In the genomic region with DNA sequence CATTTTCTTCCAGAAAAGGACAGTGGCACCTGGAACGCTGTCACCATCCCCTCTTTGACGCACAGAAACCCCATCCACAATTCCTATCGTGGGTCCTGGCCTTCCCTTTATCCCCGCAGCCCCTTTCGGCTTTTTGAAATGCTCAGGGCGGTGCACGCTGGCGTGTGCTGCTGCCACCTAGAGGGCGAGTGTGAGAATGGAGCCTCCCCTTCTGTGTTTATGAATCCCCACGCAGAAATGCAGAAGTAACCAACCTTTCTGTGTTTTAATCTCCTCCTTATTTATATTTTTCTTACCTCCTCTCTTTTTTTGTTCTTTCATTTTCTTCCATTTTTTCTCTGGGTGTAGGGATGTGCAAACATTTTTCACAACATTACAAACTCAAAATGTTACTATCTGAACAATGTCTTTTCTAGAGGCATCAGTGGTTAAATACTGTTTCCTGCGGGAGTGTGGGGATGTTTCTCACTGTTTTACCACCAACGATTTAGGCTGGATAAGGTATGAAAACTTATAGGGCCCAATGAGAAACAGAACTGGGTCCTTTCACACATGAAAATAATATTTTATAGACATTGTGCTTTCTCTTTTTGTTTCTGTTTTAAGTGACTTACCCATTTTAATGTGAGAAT, we compare ENCODE assay signal across 1 cellular context.
A peak's percentile ranks its signal among the peaks of the same experiment; 100 is the strongest.
TF ChIP-seq lines count a peak whose summit lies in the region.

No MANE protein-coding gene starts in this region.

TF ChIP-seq in K562, 482 proteins besides CTCF, POLR2A, EP300 and RAD21 (continued from another document):
- TF ChIP-seq, protein P1, sequence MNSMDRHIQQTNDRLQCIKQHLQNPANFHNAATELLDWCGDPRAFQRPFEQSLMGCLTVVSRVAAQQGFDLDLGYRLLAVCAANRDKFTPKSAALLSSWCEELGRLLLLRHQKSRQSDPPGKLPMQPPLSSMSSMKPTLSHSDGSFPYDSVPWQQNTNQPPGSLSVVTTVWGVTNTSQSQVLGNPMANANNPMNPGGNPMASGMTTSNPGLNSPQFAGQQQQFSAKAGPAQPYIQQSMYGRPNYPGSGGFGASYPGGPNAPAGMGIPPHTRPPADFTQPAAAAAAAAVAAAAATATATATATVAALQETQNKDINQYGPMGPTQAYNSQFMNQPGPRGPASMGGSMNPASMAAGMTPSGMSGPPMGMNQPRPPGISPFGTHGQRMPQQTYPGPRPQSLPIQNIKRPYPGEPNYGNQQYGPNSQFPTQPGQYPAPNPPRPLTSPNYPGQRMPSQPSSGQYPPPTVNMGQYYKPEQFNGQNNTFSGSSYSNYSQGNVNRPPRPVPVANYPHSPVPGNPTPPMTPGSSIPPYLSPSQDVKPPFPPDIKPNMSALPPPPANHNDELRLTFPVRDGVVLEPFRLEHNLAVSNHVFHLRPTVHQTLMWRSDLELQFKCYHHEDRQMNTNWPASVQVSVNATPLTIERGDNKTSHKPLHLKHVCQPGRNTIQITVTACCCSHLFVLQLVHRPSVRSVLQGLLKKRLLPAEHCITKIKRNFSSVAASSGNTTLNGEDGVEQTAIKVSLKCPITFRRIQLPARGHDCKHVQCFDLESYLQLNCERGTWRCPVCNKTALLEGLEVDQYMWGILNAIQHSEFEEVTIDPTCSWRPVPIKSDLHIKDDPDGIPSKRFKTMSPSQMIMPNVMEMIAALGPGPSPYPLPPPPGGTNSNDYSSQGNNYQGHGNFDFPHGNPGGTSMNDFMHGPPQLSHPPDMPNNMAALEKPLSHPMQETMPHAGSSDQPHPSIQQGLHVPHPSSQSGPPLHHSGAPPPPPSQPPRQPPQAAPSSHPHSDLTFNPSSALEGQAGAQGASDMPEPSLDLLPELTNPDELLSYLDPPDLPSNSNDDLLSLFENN (IDR thresholded peaks at IDR 0.05; ENCODE audit: low read depth in 2 of 2, low read length in 2 of 2) = no peak
- TF ChIP-seq, protein P2, sequence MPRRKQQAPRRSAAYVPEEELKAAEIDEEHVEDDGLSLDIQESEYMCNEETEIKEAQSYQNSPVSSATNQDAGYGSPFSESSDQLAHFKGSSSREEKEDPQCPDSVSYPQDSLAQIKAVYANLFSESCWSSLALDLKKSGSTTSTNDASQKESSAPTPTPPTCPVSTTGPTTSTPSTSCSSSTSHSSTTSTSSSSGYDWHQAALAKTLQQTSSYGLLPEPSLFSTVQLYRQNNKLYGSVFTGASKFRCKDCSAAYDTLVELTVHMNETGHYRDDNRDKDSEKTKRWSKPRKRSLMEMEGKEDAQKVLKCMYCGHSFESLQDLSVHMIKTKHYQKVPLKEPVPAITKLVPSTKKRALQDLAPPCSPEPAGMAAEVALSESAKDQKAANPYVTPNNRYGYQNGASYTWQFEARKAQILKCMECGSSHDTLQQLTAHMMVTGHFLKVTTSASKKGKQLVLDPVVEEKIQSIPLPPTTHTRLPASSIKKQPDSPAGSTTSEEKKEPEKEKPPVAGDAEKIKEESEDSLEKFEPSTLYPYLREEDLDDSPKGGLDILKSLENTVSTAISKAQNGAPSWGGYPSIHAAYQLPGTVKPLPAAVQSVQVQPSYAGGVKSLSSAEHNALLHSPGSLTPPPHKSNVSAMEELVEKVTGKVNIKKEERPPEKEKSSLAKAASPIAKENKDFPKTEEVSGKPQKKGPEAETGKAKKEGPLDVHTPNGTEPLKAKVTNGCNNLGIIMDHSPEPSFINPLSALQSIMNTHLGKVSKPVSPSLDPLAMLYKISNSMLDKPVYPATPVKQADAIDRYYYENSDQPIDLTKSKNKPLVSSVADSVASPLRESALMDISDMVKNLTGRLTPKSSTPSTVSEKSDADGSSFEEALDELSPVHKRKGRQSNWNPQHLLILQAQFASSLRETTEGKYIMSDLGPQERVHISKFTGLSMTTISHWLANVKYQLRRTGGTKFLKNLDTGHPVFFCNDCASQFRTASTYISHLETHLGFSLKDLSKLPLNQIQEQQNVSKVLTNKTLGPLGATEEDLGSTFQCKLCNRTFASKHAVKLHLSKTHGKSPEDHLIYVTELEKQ (CRISPR knock-in tag; IDR thresholded peaks at IDR 0.05) = no peak
- TF ChIP-seq, protein P3, sequence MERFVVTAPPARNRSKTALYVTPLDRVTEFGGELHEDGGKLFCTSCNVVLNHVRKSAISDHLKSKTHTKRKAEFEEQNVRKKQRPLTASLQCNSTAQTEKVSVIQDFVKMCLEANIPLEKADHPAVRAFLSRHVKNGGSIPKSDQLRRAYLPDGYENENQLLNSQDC (CRISPR knock-in tag; IDR thresholded peaks at IDR 0.05) = no peak
- no peak for TF ChIP-seq ZNF165 (CRISPR knock-in tag; IDR thresholded peaks at IDR 0.05; ENCODE audit: borderline replicate concordance)
- TF ChIP-seq RHOXF2B (CRISPR knock-in tag; conservative IDR thresholded peaks at IDR 0.05) = no peak
- no peak for TF ChIP-seq FOS (IDR thresholded peaks at IDR 0.05; ENCODE audit: extremely low read depth, insufficient read length)
- TF ChIP-seq PTTG1 (tag; IDR thresholded peaks at IDR 0.05; ENCODE audit: low read depth) = no peak
- no peak for TF ChIP-seq NCOA1 (IDR thresholded peaks at IDR 0.05; ENCODE audit: low read depth)
- no peak for TF ChIP-seq MAFG (tag; conservative IDR thresholded peaks at IDR 0.05)
- TF ChIP-seq ZNF324 (CRISPR knock-in tag; IDR thresholded peaks at IDR 0.05) = no peak
- TF ChIP-seq, protein P4, sequence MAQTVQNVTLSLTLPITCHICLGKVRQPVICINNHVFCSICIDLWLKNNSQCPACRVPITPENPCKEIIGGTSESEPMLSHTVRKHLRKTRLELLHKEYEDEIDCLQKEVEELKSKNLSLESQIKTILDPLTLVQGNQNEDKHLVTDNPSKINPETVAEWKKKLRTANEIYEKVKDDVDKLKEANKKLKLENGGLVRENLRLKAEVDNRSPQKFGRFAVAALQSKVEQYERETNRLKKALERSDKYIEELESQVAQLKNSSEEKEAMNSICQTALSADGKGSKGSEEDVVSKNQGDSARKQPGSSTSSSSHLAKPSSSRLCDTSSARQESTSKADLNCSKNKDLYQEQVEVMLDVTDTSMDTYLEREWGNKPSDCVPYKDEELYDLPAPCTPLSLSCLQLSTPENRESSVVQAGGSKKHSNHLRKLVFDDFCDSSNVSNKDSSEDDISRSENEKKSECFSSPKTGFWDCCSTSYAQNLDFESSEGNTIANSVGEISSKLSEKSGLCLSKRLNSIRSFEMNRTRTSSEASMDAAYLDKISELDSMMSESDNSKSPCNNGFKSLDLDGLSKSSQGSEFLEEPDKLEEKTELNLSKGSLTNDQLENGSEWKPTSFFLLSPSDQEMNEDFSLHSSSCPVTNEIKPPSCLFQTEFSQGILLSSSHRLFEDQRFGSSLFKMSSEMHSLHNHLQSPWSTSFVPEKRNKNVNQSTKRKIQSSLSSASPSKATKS (CRISPR knock-in tag; IDR thresholded peaks at IDR 0.05) = no peak
- TF ChIP-seq KDM5B (IDR thresholded peaks at IDR 0.05; ENCODE audit: insufficient replicate concordance, low read depth, low read length) = no peak
- TF ChIP-seq ERF (CRISPR knock-in tag; IDR thresholded peaks at IDR 0.05) = no peak
- TF ChIP-seq TEAD4 (IDR thresholded peaks at IDR 0.05; ENCODE audit: low read length) = 0 out of 2 replicates have a peak, but pooled peaks have one; percentile 20
- no peak for TF ChIP-seq TEAD4 (CRISPR knock-in tag; IDR thresholded peaks at IDR 0.05; ENCODE audit: borderline replicate concordance)
- TF ChIP-seq ZBTB17 (CRISPR knock-in tag; IDR thresholded peaks at IDR 0.05) = no peak
- TF ChIP-seq KDM2B (CRISPR knock-in tag; IDR thresholded peaks at IDR 0.05) = no peak
- TF ChIP-seq ZNF263 (CRISPR knock-in tag; IDR thresholded peaks at IDR 0.05; ENCODE audit: borderline replicate concordance) = no peak
- 0 out of 2 replicates have a peak, but pooled peaks have one; percentile 36 for TF ChIP-seq LCOR (CRISPR knock-in tag; IDR thresholded peaks at IDR 0.05)
- TF ChIP-seq, protein P5, sequence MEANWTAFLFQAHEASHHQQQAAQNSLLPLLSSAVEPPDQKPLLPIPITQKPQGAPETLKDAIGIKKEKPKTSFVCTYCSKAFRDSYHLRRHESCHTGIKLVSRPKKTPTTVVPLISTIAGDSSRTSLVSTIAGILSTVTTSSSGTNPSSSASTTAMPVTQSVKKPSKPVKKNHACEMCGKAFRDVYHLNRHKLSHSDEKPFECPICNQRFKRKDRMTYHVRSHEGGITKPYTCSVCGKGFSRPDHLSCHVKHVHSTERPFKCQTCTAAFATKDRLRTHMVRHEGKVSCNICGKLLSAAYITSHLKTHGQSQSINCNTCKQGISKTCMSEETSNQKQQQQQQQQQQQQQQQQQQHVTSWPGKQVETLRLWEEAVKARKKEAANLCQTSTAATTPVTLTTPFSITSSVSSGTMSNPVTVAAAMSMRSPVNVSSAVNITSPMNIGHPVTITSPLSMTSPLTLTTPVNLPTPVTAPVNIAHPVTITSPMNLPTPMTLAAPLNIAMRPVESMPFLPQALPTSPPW (CRISPR knock-in tag; IDR thresholded peaks at IDR 0.05) = no peak
- TF ChIP-seq RFX1 (IDR thresholded peaks at IDR 0.05) = no peak
- TF ChIP-seq ZNF586 (CRISPR knock-in tag; conservative IDR thresholded peaks at IDR 0.05) = no peak
- TF ChIP-seq SMC3 (conservative IDR thresholded peaks at IDR 0.05; ENCODE audit: insufficient read depth, low read depth, low read length) = peak; percentile 67
- 0 out of 2 replicates have a peak, but pooled peaks have one; percentile 10 for TF ChIP-seq RB1 (IDR thresholded peaks at IDR 0.05; ENCODE audit: low read depth)
- no peak for TF ChIP-seq HOXB6 (CRISPR knock-in tag; IDR thresholded peaks at IDR 0.05; ENCODE audit: borderline replicate concordance)
- TF ChIP-seq ILK (tag; IDR thresholded peaks at IDR 0.05; ENCODE audit: borderline replicate concordance, low read depth) = no peak
